ENCODE assay signal across 1 cellular context in genomic region chr20:62420846-62421715, GRCh38.
TF ChIP-seq lines count a peak whose summit lies in the region.

No MANE protein-coding gene starts in this region.

TF ChIP-seq in GM23338, 12 proteins besides CTCF, POLR2A, EP300 and RAD21:
- no peak for TF ChIP-seq CREB1 (CRISPR knock-in tag; IDR thresholded peaks at IDR 0.05; ENCODE audit: low read depth)
- TF ChIP-seq, protein P1, sequence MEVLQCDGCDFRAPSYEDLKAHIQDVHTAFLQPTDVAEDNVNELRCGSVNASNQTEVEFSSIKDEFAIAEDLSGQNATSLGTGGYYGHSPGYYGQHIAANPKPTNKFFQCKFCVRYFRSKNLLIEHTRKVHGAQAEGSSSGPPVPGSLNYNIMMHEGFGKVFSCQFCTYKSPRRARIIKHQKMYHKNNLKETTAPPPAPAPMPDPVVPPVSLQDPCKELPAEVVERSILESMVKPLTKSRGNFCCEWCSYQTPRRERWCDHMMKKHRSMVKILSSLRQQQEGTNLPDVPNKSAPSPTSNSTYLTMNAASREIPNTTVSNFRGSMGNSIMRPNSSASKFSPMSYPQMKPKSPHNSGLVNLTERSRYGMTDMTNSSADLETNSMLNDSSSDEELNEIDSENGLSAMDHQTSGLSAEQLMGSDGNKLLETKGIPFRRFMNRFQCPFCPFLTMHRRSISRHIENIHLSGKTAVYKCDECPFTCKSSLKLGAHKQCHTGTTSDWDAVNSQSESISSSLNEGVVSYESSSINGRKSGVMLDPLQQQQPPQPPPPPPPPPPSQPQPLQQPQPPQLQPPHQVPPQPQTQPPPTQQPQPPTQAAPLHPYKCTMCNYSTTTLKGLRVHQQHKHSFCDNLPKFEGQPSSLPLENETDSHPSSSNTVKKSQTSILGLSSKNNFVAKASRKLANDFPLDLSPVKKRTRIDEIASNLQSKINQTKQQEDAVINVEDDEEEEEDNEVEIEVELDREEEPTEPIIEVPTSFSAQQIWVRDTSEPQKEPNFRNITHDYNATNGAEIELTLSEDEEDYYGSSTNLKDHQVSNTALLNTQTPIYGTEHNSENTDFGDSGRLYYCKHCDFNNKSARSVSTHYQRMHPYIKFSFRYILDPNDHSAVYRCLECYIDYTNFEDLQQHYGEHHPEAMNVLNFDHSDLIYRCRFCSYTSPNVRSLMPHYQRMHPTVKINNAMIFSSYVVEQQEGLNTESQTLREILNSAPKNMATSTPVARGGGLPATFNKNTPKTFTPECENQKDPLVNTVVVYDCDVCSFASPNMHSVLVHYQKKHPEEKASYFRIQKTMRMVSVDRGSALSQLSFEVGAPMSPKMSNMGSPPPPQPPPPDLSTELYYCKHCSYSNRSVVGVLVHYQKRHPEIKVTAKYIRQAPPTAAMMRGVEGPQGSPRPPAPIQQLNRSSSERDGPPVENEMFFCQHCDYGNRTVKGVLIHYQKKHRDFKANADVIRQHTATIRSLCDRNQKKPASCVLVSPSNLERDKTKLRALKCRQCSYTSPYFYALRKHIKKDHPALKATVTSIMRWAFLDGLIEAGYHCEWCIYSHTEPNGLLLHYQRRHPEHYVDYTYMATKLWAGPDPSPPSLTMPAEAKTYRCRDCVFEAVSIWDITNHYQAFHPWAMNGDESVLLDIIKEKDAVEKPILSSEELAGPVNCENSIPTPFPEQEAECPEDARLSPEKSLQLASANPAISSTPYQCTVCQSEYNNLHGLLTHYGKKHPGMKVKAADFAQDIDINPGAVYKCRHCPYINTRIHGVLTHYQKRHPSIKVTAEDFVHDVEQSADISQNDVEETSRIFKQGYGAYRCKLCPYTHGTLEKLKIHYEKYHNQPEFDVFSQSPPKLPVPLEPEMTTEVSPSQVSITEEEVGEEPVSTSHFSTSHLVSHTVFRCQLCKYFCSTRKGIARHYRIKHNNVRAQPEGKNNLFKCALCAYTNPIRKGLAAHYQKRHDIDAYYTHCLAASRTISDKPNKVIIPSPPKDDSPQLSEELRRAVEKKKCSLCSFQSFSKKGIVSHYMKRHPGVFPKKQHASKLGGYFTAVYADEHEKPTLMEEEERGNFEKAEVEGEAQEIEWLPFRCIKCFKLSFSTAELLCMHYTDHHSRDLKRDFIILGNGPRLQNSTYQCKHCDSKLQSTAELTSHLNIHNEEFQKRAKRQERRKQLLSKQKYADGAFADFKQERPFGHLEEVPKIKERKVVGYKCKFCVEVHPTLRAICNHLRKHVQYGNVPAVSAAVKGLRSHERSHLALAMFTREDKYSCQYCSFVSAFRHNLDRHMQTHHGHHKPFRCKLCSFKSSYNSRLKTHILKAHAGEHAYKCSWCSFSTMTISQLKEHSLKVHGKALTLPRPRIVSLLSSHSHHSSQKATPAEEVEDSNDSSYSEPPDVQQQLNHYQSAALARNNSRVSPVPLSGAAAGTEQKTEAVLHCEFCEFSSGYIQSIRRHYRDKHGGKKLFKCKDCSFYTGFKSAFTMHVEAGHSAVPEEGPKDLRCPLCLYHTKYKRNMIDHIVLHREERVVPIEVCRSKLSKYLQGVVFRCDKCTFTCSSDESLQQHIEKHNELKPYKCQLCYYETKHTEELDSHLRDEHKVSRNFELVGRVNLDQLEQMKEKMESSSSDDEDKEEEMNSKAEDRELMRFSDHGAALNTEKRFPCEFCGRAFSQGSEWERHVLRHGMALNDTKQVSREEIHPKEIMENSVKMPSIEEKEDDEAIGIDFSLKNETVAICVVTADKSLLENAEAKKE (CRISPR knock-in tag; IDR thresholded peaks at IDR 0.05) = no peak
- no peak for TF ChIP-seq NANOG (IDR thresholded peaks at IDR 0.05; ENCODE audit: borderline replicate concordance)
- TF ChIP-seq STAT1 (IDR thresholded peaks at IDR 0.05; ENCODE audit: unreplicated experiment) = no peak
